In genomic region chr16:83392743-83393142, GRCh38 we compare ENCODE assay signal across 20 cellular contexts.
DNase-seq lines count a peak whose midpoint lies in the region; ATAC-seq and TF ChIP-seq lines count a peak whose summit lies in the region.
"Had no signal": no experiment of that assay in that cellular context is flagged by ENCODE, and none has a peak within 500 bp of the region (broad histone marks: within the 10 kb centered on the region; RNA-seq: fewer than 3 reads in every experiment).

No MANE protein-coding gene starts in this region.

- 71 to 81% methylated on average over 4 of the region's 4 CpGs for WGBS in mesodermal cell (ENCODE audit: insufficient coverage in 2 of 2), 2 experiments

- peak overlapping the region; percentile 71 to 75 for H3K27ac ChIP-seq in ascending aorta
- H3K27ac ChIP-seq in mesodermal cell (ENCODE audit: low read depth, low read length, severe bottlenecking): peak overlapping the region; percentile 25
- no peak overlapping the region for H3K27ac ChIP-seq in brain microvascular endothelial cell
- H3K27ac ChIP-seq: BLaER1 treated with 17β-estradiol and CSF1 and Interleukin-3, amounts not matched to agents 10 nM and 100 nM had no signal

- no peaks in the 10 kb centered on the region for H3K9me3 ChIP-seq in ascending aorta
- no peaks in the 10 kb centered on the region for H3K9me3 ChIP-seq in mesodermal cell (ENCODE audit: control insufficient read depth, low read length)
- H3K9me3 ChIP-seq: MG63 had no signal

- ATAC-seq in left ventricle myocardium superior: peak; percentile 12
- no peak for ATAC-seq in Right ventricle myocardium inferior
- no peak for ATAC-seq in GM19035 (IDR thresholded peaks at IDR 0.05; ENCODE audit: unreplicated experiment)
- ATAC-seq: Panc1 had no signal

- in situ Hi-C loops in brain microvascular endothelial cell (cut with HindIII; ENCODE audit: low pct_ligation_motif_present, low sequenced_read_pairs): no loop called here

- no peaks in the 10 kb centered on the region for H3K36me3 ChIP-seq in ascending aorta
- H3K36me3 ChIP-seq in mesodermal cell (ENCODE audit: control insufficient read depth, insufficient read depth, low read length): no peaks in the 10 kb centered on the region
- no peaks in the 10 kb centered on the region for H3K36me3 ChIP-seq in brain microvascular endothelial cell (replicated peaks)
- H3K36me3 ChIP-seq: BLaER1 treated with 17β-estradiol and CSF1 and Interleukin-3, amounts not matched to agents 10 nM and 100 nM; MG63 had no signal

- peaks cover 3 to 19% of the 10 kb centered on the region in 2 donors for H3K4me1 ChIP-seq in ascending aorta
- peaks cover 28% of the 10 kb centered on the region for H3K4me1 ChIP-seq in mesodermal cell (ENCODE audit: control insufficient read depth, insufficient read depth, low read length, poor library complexity, severe bottlenecking)

- no peaks in the 10 kb centered on the region for H3K27me3 ChIP-seq in ascending aorta
- no peaks in the 10 kb centered on the region for H3K27me3 ChIP-seq in brain microvascular endothelial cell (replicated peaks)
- H3K27me3 ChIP-seq: BLaER1 treated with 17β-estradiol and CSF1 and Interleukin-3, amounts not matched to agents 10 nM and 100 nM; MG63 had no signal

- TF ChIP-seq CTCF in ascending aorta (IDR thresholded peaks at IDR 0.05) (no peak), brain microvascular endothelial cell (IDR thresholded peaks at IDR 0.05; ENCODE audit: low read depth, low read length, missing control alignments) (no peak)

- intact Hi-C loops in left ventricle myocardium superior (cut with micrococcal nuclease): no loop called here
- intact Hi-C loops in Right ventricle myocardium inferior (cut with DNase I): no loop called here
- intact Hi-C loops in ascending aorta (cut with DNase I): loop anchor here (5.0 kb wide), 2 partner anchors 630 to 760 kb away; no protein-coding TSS in a partner anchor

- H3K4me3 ChIP-seq in ascending aorta: no peak overlapping the region
- H3K4me3 ChIP-seq in mesodermal cell (ENCODE audit: extremely low read depth, insufficient read depth, low read length, poor library complexity, severe bottlenecking): no peak overlapping the region
- H3K4me3 ChIP-seq in brain microvascular endothelial cell (ENCODE audit: low read depth, low read length): no peak overlapping the region
- H3K4me3 ChIP-seq: BLaER1 treated with 17β-estradiol and CSF1 and Interleukin-3, amounts not matched to agents 10 nM and 100 nM; MG63 had no signal

- no peak for DNase-seq in left ventricle myocardium superior
- DNase-seq in Right ventricle myocardium inferior (ENCODE audit: missing footprints): no peak
- DNase-seq in ascending aorta (ENCODE audit: low spot score in 2 of 2): peak in 1 of 2 donors; percentile 63
- no peak for DNase-seq in activated CD8-positive, alpha-beta memory T cell treated with anti-CD3 and anti-CD28 coated beads for 24 hours
- DNase-seq in brain microvascular endothelial cell: no peak
- DNase-seq in NCI-H2227 treated with DMSO at 0.1 percent for 48 hours (lab: John Stamatoyannopoulos, UW): no peak
- DNase-seq: 8988T; CD8-positive, alpha-beta memory T cell; DMS79; GDM1; HFFc6; MG63; NCI-H1092 treated with DMSO at 0.1 percent for 48 hours; NCI-H1694; NCI-H524; SHP77 had no signal
